Comparison of ENCODE assay signal across 14 cellular contexts in the genomic region with DNA sequence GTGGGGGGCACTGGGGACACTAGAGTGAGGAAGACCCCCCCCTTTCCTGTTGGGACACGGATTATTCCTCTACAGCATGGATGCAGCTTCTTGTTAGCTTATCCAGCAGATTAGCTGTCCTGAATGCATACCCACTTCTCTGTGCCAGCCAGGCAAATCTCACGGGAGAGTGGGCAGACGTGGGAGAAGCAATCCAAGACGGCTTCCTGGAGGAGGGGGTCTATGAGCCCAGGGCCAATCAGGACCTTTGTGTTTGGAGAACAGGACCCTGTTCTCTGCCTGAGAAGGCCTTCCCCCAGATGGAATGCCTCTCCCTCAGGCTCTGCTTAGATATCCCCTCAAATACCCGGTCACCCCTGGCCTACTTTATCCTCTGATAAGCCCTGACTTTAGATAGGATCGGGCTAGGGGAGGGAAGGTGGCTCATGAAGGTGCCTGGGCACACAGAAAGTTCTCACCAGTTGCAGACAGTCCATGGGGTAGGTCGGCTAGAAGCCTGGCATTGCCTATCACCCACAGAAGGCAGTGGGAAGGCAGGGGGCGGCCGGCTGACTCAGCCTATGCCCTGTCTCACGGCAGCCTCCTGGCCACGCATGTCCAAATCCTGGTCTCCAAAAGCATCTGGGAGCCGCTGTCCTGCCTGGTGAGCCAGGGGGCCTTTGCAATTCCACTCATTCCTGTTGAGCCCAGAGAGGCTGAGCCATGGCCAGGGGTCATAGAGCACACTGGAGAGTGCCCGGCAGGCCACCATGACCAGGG. TPM values are rescaled to one million over a fixed set of nuclear protein-coding genes. Genes with fewer than 3 reads are reported as not detected.
A peak's percentile ranks its signal among the peaks of the same experiment; 100 is the strongest.
DNase-seq lines count a peak whose midpoint lies in the region; ATAC-seq and TF ChIP-seq lines count a peak whose summit lies in the region.
"Had no signal": no experiment of that assay in that cellular context is flagged by ENCODE, and none has a peak within 500 bp of the region (broad histone marks: within the 10 kb centered on the region; RNA-seq: fewer than 3 reads in every experiment).

No MANE protein-coding gene starts in this region.

- H3K27me3 Mint-ChIP-seq in CD4-positive, CD25-positive, alpha-beta regulatory T cell, result no peaks in the 10 kb centered on the region
- H3K27me3 Mint-ChIP-seq in GM23338 (ENCODE audit: insufficient read depth, low read depth, poor library complexity), result peaks cover 9% of the 10 kb centered on the region

- no peaks in the 10 kb centered on the region for H3K27me3 ChIP-seq in CD4-positive, CD25-positive, alpha-beta regulatory T cell (ENCODE audit: control insufficient read depth, insufficient read depth, low read length)
- H3K27me3 ChIP-seq in colonic mucosa (no peaks in the 10 kb centered on the region), neuronal stem cell (ENCODE audit: control insufficient read depth in 3 of 3, insufficient read depth in 3 of 3, low read depth in 1 of 3, low read length in 3 of 3) (peaks cover 0 to 6% (median 0%) of the 10 kb centered on the region in 3 experiments), GM23338 (ENCODE audit: insufficient read depth) (no peaks in the 10 kb centered on the region)

- H2AK5ac ChIP-seq in neuronal stem cell (ENCODE audit: low read depth, low read length), result peak overlapping the region; percentile 96

- no peaks in the 10 kb centered on the region for H3K36me3 ChIP-seq in CD4-positive, CD25-positive, alpha-beta regulatory T cell (ENCODE audit: control insufficient read depth, insufficient read depth, low read length)
- H3K36me3 ChIP-seq in colonic mucosa, result no peaks in the 10 kb centered on the region
- no peaks in the 10 kb centered on the region for H3K36me3 ChIP-seq in neuronal stem cell (replicated peaks in 1 of 2; ENCODE audit: control insufficient read depth in 2 of 2, insufficient read depth in 2 of 2, low read length in 2 of 2)
- no peaks in the 10 kb centered on the region for H3K36me3 ChIP-seq in GM23338 (ENCODE audit: insufficient read depth)
- H3K36me3 ChIP-seq: stomach had no signal

- peaks cover 26 to 65% (median 50%) of the 10 kb centered on the region in 4 donors for H3K4me1 Mint-ChIP-seq in CD4-positive, CD25-positive, alpha-beta regulatory T cell
- H3K4me1 Mint-ChIP-seq in GM23338, result peaks cover 2% of the 10 kb centered on the region

- peak overlapping the region; percentile 53 for H2BK15ac ChIP-seq in neuronal stem cell (ENCODE audit: low read length)

- H3K9me3 ChIP-seq in CD4-positive, CD25-positive, alpha-beta regulatory T cell (ENCODE audit: control insufficient read depth in 2 of 2, low read length in 2 of 2), result no peaks in the 10 kb centered on the region
- H3K9me3 ChIP-seq in colonic mucosa (no peaks in the 10 kb centered on the region), neuronal stem cell (replicated peaks in 1 of 2; ENCODE audit: control insufficient read depth in 2 of 2, insufficient read depth in 1 of 2, low read depth in 1 of 2, low read length in 2 of 2) (no peaks in the 10 kb centered on the region)
- H3K9me3 ChIP-seq: mucosa of descending colon, stomach had no signal

- peaks cover 98% of the 10 kb centered on the region for H3K4me1 ChIP-seq in CD4-positive, CD25-positive, alpha-beta regulatory T cell (ENCODE audit: control insufficient read depth, insufficient read depth, low read length, poor library complexity, severe bottlenecking)
- H3K4me1 ChIP-seq in colonic mucosa (no peaks in the 10 kb centered on the region), neuronal stem cell (ENCODE audit: control insufficient read depth in 2 of 2, insufficient read depth in 1 of 2, low read depth in 1 of 2, low read length in 2 of 2) (peaks cover 17 to 18% of the 10 kb centered on the region in 2 donors), GM23338 (ENCODE audit: insufficient read depth) (peaks cover 26% of the 10 kb centered on the region)

- peak overlapping the region; percentile 9 for H4K91ac ChIP-seq in neuronal stem cell (ENCODE audit: low read depth, low read length, poor library complexity)

- H3K36me3 Mint-ChIP-seq in CD4-positive, CD25-positive, alpha-beta regulatory T cell, result no peaks in the 10 kb centered on the region
- H3K36me3 Mint-ChIP-seq in GM23338 (ENCODE audit: low read depth), result no peaks in the 10 kb centered on the region

- H3K23ac ChIP-seq in neuronal stem cell (ENCODE audit: low read depth, low read length, poor library complexity), result peak overlapping the region; percentile 44

- no peak overlapping the region for H2BK12ac ChIP-seq in neuronal stem cell (ENCODE audit: low read length)

- no CpG with 5 or more reads among the region's 13 CpGs for WGBS in neuronal stem cell (ENCODE audit: extremely low coverage in 2 of 2, insufficient read length in 2 of 2, insufficient replicate concordance in 1 of 2), 2 donors

- H3K9me3 Mint-ChIP-seq in CD4-positive, CD25-positive, alpha-beta regulatory T cell, result no peaks in the 10 kb centered on the region
- no peaks in the 10 kb centered on the region for H3K9me3 Mint-ChIP-seq in GM23338

- H2BK5ac ChIP-seq in neuronal stem cell (ENCODE audit: low read length), result peak overlapping the region; percentile 40

- in situ Hi-C loops in GM13976 (cut with MboI; ENCODE audit: low sequenced_read_pairs, unreplicated experiment), result no loop called here

- H3K4me3 ChIP-seq in CD4-positive, CD25-positive, alpha-beta regulatory T cell (ENCODE audit: low read depth, low read length), result no peak overlapping the region
- H3K4me3 ChIP-seq in colonic mucosa, result no peak overlapping the region
- no peak overlapping the region for H3K4me3 ChIP-seq in neuronal stem cell (ENCODE audit: low read length in 2 of 2)
- no peak overlapping the region for H3K4me3 ChIP-seq in GM23338
- H3K4me3 ChIP-seq: mucosa of descending colon, stomach had no signal

- H3K4me2 ChIP-seq in neuronal stem cell (ENCODE audit: insufficient read depth, low read length, poor library complexity, severe bottlenecking), result no peak overlapping the region
- H3K4me2 ChIP-seq in GM23338, result no peak overlapping the region

- H2AFZ ChIP-seq in neuronal stem cell (ENCODE audit: low read length) (no peak overlapping the region), GM23338 (no peak overlapping the region)

- intact Hi-C loops in colonic mucosa (cut with DNase I), result no loop called here

- H3K79me2 ChIP-seq in GM23338 (replicated peaks; ENCODE audit: insufficient read depth), result no peaks in the 10 kb centered on the region

- H4K20me1 ChIP-seq in GM23338 (replicated peaks; ENCODE audit: insufficient read depth), result no peaks in the 10 kb centered on the region

- H2BK120ac ChIP-seq in neuronal stem cell (ENCODE audit: low read depth, low read length), result peak overlapping the region; percentile 29

- 0 out of 2 replicates have a peak, but pooled peaks cover 10% of the 10 kb centered on the region for H3F3A ChIP-seq in GM23338 (replicated peaks; ENCODE audit: low read depth)

- TF ChIP-seq CTCF in GM13976 (IDR thresholded peaks at IDR 0.05; ENCODE audit: borderline replicate concordance, control extremely low read depth, extremely low read depth, insufficient read depth, missing control alignments) (no peak), colonic mucosa (IDR thresholded peaks at IDR 0.05) (no peak), GM23338 (conservative IDR thresholded peaks at IDR 0.05; ENCODE audit: low read depth in 2 of 2) (no peak)

- peak overlapping the region in 3 of 4 donors; percentile 80 to 91 (median 82) for H3K4me3 Mint-ChIP-seq in CD4-positive, CD25-positive, alpha-beta regulatory T cell
- H3K4me3 Mint-ChIP-seq in GM23338, result no peak overlapping the region

- ATAC-seq in CD4-positive, CD25-positive, alpha-beta regulatory T cell (ENCODE audit: low read depth in 2 of 2), result no peak
- ATAC-seq in GM23338, result no peak
- ATAC-seq: mucosa of descending colon had no signal

- DNase-seq in CD4-positive, CD25-positive, alpha-beta regulatory T cell, result no peak
- DNase-seq in GM13976 (ENCODE audit: low spot score), result peak; percentile 15
- DNase-seq in colonic mucosa, result peak; percentile 11
- DNase-seq in neuronal stem cell (ENCODE audit: low spot score), result no peak
- DNase-seq in NCI-H2171 treated with DMSO at 0.1 percent for 48 hours (lab: John Stamatoyannopoulos, UW), result no peak
- DNase-seq in GM23338 (ENCODE audit: low spot score), result no peak
- DNase-seq in C1 segment of cervical spinal cord (lab: John Stamatoyannopoulos, UW), result no peak
- no peak for DNase-seq in SHP77 treated with DMSO at 0.1 percent for 48 hours (lab: John Stamatoyannopoulos, UW)
- DNase-seq: effector CD8-positive, alpha-beta T cell; mucosa of descending colon; NCI-H510A; stomach had no signal

- H3K9ac ChIP-seq in colonic mucosa (ENCODE audit: low read depth in 2 of 2, low read length in 2 of 2) (no peak overlapping the region), neuronal stem cell (ENCODE audit: low read depth, low read length, poor library complexity) (peak overlapping the region; percentile 46)

- H3K14ac ChIP-seq in neuronal stem cell (ENCODE audit: low read length), result peak overlapping the region; percentile 11

- H3K79me1 ChIP-seq in neuronal stem cell (ENCODE audit: low read depth, low read length), result no peaks in the 10 kb centered on the region

- peak overlapping the region; percentile 10 for H3K4ac ChIP-seq in neuronal stem cell (ENCODE audit: low read length)

- H3K27ac Mint-ChIP-seq in CD4-positive, CD25-positive, alpha-beta regulatory T cell, result peak overlapping the region in 1 of 3 donors; percentile 91
- no peak overlapping the region for H3K27ac Mint-ChIP-seq in GM23338

- H4K8ac ChIP-seq in neuronal stem cell (ENCODE audit: low read depth, low read length), result no peak overlapping the region

- peak overlapping the region; percentile 53 for H3K18ac ChIP-seq in neuronal stem cell (ENCODE audit: low read length)

- no peaks in the 10 kb centered on the region for H3K9me2 ChIP-seq in GM23338 (ENCODE audit: insufficient read depth)

- peak overlapping the region; percentile 97 for H3K27ac ChIP-seq in CD4-positive, CD25-positive, alpha-beta regulatory T cell (ENCODE audit: insufficient read depth, low read length, poor library complexity, severe bottlenecking)
- no peak overlapping the region for H3K27ac ChIP-seq in colonic mucosa
- no peak overlapping the region for H3K27ac ChIP-seq in neuronal stem cell (replicated peaks; ENCODE audit: low read length)
- no peak overlapping the region for H3K27ac ChIP-seq in GM23338 (ENCODE audit: low read depth)

RNA-seq across cellular contexts. Expression of a gene that starts 34.7 kb away (rescaled TPM):
- total RNA-seq in CD4-positive, CD25-positive, alpha-beta regulatory T cell, result not detected
- not detected for polyA plus RNA-seq in CD4-positive, CD25-positive, alpha-beta regulatory T cell
- total RNA-seq in colonic mucosa, result not detected
- polyA plus RNA-seq in neuronal stem cell (2013, experiment 1 of 2), result not detected
- polyA plus RNA-seq in neuronal stem cell (2013, experiment 2 of 2), result not detected
- not detected in 2 replicates for total RNA-seq in GM23338 (2014; rRNA removed; shearing (Covaris generic))
- polyA plus RNA-seq in GM23338 (2016; fragmentation: Nextera tagmentation; extraction: Ambion mirVana), result not detected in 2 replicates
- total RNA-seq: frontal cortex, mucosa of descending colon, RPMI7951, stomach had no signal
- polyA plus RNA-seq: stomach had no signal

RNA-seq across cellular contexts. Expression of a gene that starts 38.0 kb away (rescaled TPM):
- total RNA-seq in CD4-positive, CD25-positive, alpha-beta regulatory T cell, result not detected
- polyA plus RNA-seq in CD4-positive, CD25-positive, alpha-beta regulatory T cell, result not detected
- total RNA-seq in colonic mucosa, result under 1 TPM in 1 of 2 donors, not detected in 1; 0.35 TPM
- not detected for polyA plus RNA-seq in neuronal stem cell (2013, experiment 1 of 2)
- polyA plus RNA-seq in neuronal stem cell (2013, experiment 2 of 2), result 0.03 TPM
- not detected in 2 replicates for total RNA-seq in GM23338 (2014; rRNA removed; shearing (Covaris generic))
- not detected in 2 replicates for polyA plus RNA-seq in GM23338 (2016; fragmentation: Nextera tagmentation; extraction: Ambion mirVana)
- total RNA-seq: frontal cortex, mucosa of descending colon, RPMI7951, stomach had no signal

Comparison
In these comparisons a context has a peak if more than half of its experiments do, and no peak if none do; other contexts are left out.
1. DNase-seq: peak in GM13976 (single experiment) and colonic mucosa (single experiment); none in CD4-positive, CD25-positive, alpha-beta regulatory T cell (0 of 3), neuronal stem cell (single experiment), NCI-H2171 treated with DMSO at 0.1 percent for 48 hours (single experiment), GM23338 (single experiment), C1 segment of cervical spinal cord (0 of 14) and SHP77 treated with DMSO at 0.1 percent for 48 hours (single experiment).